Comparison of ENCODE assay signal across 8 cellular contexts in the genomic region with DNA sequence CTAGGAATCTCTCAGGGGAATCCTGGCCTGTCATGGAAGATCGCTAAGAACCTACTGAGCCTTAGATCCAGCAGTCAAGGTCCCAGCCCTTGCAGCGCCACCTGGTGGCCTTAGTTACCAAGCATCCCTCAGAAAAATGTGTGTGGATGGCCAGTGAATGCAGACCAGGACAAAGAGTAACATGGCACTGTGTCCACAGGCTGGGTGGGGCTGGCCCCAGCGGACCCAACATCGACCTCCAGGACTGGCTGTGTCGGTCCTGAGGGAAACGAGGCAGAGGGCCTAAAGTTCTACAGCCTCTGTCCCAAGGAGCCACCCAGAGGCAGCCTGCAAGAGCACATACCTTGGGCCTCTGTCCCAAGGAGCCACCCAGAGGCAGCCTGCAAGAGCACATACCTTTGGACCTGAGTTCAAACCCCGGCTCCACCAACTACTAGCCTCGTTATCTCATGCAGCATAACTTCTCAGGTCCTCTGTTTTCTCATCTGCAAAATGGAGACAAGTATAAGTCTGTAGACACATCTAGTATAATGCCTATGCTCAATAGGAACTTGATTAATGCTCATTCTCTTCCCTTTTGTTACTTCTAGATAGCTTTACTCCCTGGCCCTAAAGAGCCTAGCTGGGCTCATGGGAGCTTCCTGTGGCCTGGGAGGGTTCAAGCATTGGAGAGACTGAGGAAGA. TPM values are rescaled to one million over a fixed set of nuclear protein-coding genes. Genes with fewer than 3 reads are reported as not detected.
DNase-seq lines count a peak whose midpoint lies in the region; ATAC-seq and TF ChIP-seq lines count a peak whose summit lies in the region.

No MANE protein-coding gene starts in this region.

- no peak for ATAC-seq in GM18870 (IDR thresholded peaks at IDR 0.05; ENCODE audit: unreplicated experiment)

- intact Hi-C loops in CD14-positive monocyte (cut with micrococcal nuclease) = loop anchor here (2.0 to 5.0 kb wide), 4 partner anchors 58 to 176 kb away; partner anchors contain the start of gene HERC1 (in 2 of the 2)

- H3K4me1 Mint-ChIP-seq in CD14-positive monocyte = peaks cover 56% of the 10 kb centered on the region
- H3K4me1 Mint-ChIP-seq in endothelial cell (ENCODE audit: unreplicated experiment) = peaks cover 52% of the 10 kb centered on the region

- H3K4me3 Mint-ChIP-seq in CD14-positive monocyte (no peak overlapping the region), endothelial cell (ENCODE audit: unreplicated experiment) (no peak overlapping the region)

- H3K27ac Mint-ChIP-seq in CD14-positive monocyte = peak overlapping the region in 1 of 7 donors; percentile 26
- no peak overlapping the region for H3K27ac Mint-ChIP-seq in endothelial cell (ENCODE audit: unreplicated experiment)

- H3K9me3 Mint-ChIP-seq in CD14-positive monocyte = peaks cover 0 to 6% (median 0%) of the 10 kb centered on the region in 7 donors
- no peaks in the 10 kb centered on the region for H3K9me3 Mint-ChIP-seq in endothelial cell (ENCODE audit: unreplicated experiment)

- H3K27me3 Mint-ChIP-seq in CD14-positive monocyte (ENCODE audit: low read depth in 3 of 3) = peaks cover 0 to 6% (median 0%) of the 10 kb centered on the region in 3 donors
- peaks cover 3% of the 10 kb centered on the region for H3K27me3 Mint-ChIP-seq in endothelial cell (ENCODE audit: unreplicated experiment)

- TF ChIP-seq CTCF in CD14-positive monocyte (IDR thresholded peaks at IDR 0.05) (peak; percentile 94), endothelial cell (IDR thresholded peaks at IDR 0.05; ENCODE audit: unreplicated experiment) (peak; percentile 96)

- DNase-seq in CD14-positive monocyte (ENCODE audit: low spot score) (no peak), HS-5 (ENCODE audit: low read depth) (peak; percentile 19), NOMO-1 (lab: John Stamatoyannopoulos, UW; ENCODE audit: unreplicated experiment in 2 of 2) (peak; percentile 26 to 36), endothelial cell (ENCODE audit: low spot score) (peak; percentile 87), midbrain (lab: John Stamatoyannopoulos, UW) (peak; percentile 77)
- DNase-seq in activated CD8-positive, alpha-beta memory T cell treated with anti-CD3 and anti-CD28 coated beads for 24 hours = peak; percentile 91
- DNase-seq in stimulated activated CD8-positive, alpha-beta memory T cell treated with anti-CD3 and anti-CD28 coated beads, Interleukin-4, amount 100 ng/mL, for 4 hours (ENCODE audit: low read depth in 2 of 2, low spot score in 1 of 2) = peak; percentile 26 to 59

- H3K36me3 Mint-ChIP-seq in CD14-positive monocyte = no peaks in the 10 kb centered on the region
- no peaks in the 10 kb centered on the region for H3K36me3 Mint-ChIP-seq in endothelial cell (ENCODE audit: low read depth, unreplicated experiment)

RNA-seq across cellular contexts. Expression of gene HERC1, which starts 57.5 kb away (rescaled TPM):
- polyA plus RNA-seq in CD14-positive monocyte = 1 to 10 TPM; 7.5 to 9.7 TPM
- total RNA-seq in endothelial cell (ENCODE audit: unreplicated experiment) = 125 TPM
